20 cellular contexts compared by ENCODE assay signal in genomic region chr1:8539683-8540082, GRCh38.
A peak's percentile ranks its signal among the peaks of the same experiment; 100 is the strongest.
DNase-seq lines count a peak whose midpoint lies in the region; ATAC-seq and TF ChIP-seq lines count a peak whose summit lies in the region.
"Had no signal": no experiment of that assay in that cellular context is flagged by ENCODE, and none has a peak within 500 bp of the region (broad histone marks: within the 10 kb centered on the region; RNA-seq: fewer than 3 reads in every experiment).

No MANE protein-coding gene starts in this region.

- peaks cover 4% of the 10 kb centered on the region for H3K9me3 ChIP-seq in mammary epithelial cell (replicated peaks; ENCODE audit: insufficient read depth, low read length)
- H3K9me3 ChIP-seq: ascending aorta, BE2C, neutrophil, thyroid gland had no signal

- no peak overlapping the region for H3K4me3 Mint-ChIP-seq in activated CD4-positive, alpha-beta T cell treated with anti-CD3 and anti-CD28 coated beads for 36 hours
- H3K4me3 Mint-ChIP-seq in stimulated activated effector memory CD8-positive, alpha-beta T cell treated with anti-CD3 and anti-CD28 coated beads, Interleukin-12 subunit alpha, Interleukin-12 subunit beta, amount 100 ng/mL, for 72 hours: no peak overlapping the region

- CTCF ChIA-PET in activated CD4-positive, alpha-beta T cell treated with anti-CD3 and anti-CD28 coated beads for 36 hours (lab: Charles Lee): interaction anchor here (0.6 to 0.7 kb wide), 2 partner anchors 16 to 750 kb away, joined by 3 to 5 read pairs; no protein-coding TSS in a partner anchor
- CTCF ChIA-PET in mammary epithelial cell (lab: Charles Lee; ENCODE audit: low non-redundant PET): no interaction called here

- DNase-seq in activated CD4-positive, alpha-beta T cell treated with anti-CD3 and anti-CD28 coated beads for 36 hours: no peak
- DNase-seq in activated CD4-positive, alpha-beta T cell treated with anti-CD3 and anti-CD28 coated beads for 1 hour: no peak
- peak; percentile 22 for DNase-seq in GM12865 (ENCODE audit: low read depth)
- DNase-seq in mammary epithelial cell: no peak
- no peak for DNase-seq in stimulated activated effector memory CD8-positive, alpha-beta T cell treated with anti-CD3 and anti-CD28 coated beads, Interleukin-12 subunit alpha, Interleukin-12 subunit beta, amount 100 ng/mL, for 72 hours (ENCODE audit: low spot score in 2 of 2)
- DNase-seq in activated effector memory CD4-positive, alpha-beta T cell treated with anti-CD3 and anti-CD28 coated beads, Interleukin-2, amount 50 U/mL, for 16 hours: no peak
- no peak for DNase-seq in GF-D8 (lab: John Stamatoyannopoulos, UW)
- no peak for DNase-seq in sciatic nerve (ENCODE audit: low spot score)
- DNase-seq: activated gamma-delta T cell treated with Interleukin-2 at 50 U/mL for 16 hours; BE2C; cerebellar nuclear complex; effector CD8-positive, alpha-beta T cell; GOT3; left cardiac atrium; NCI-H1092 treated with DMSO at 0.1 percent for 48 hours; NCI-H69; SHP77 treated with DMSO at 0.1 percent for 48 hours; thyroid gland had no signal

- H3K27me3 ChIP-seq in mammary epithelial cell (ENCODE audit: insufficient read depth, low read length): no peaks in the 10 kb centered on the region
- H3K27me3 ChIP-seq: ascending aorta, BE2C, neutrophil, thyroid gland had no signal

- H3K9me3 Mint-ChIP-seq in activated CD4-positive, alpha-beta T cell treated with anti-CD3 and anti-CD28 coated beads for 36 hours (ENCODE audit: low read depth): no peaks in the 10 kb centered on the region
- H3K9me3 Mint-ChIP-seq in stimulated activated effector memory CD8-positive, alpha-beta T cell treated with anti-CD3 and anti-CD28 coated beads, Interleukin-12 subunit alpha, Interleukin-12 subunit beta, amount 100 ng/mL, for 72 hours: no peaks in the 10 kb centered on the region

- H3K4me3 ChIP-seq in GM12865 (ENCODE audit: low read depth, low read length) (no peak overlapping the region), mammary epithelial cell (replicated peaks in 1 of 3; ENCODE audit: insufficient read depth in 1 of 3, low read depth in 2 of 3, low read length in 3 of 3) (no peak overlapping the region)
- H3K4me3 ChIP-seq: ascending aorta, thyroid gland had no signal

- intact Hi-C loops in activated CD4-positive, alpha-beta T cell treated with anti-CD3 and anti-CD28 coated beads for 36 hours (cut with DNase I, micrococcal nuclease): loop anchor here (1.0 to 10.0 kb wide), 9 partner anchors 14 to 585 kb away; partner anchors contain the start of gene GPR157 (in 1 of the 2)
- intact Hi-C loops in mammary epithelial cell (cut with micrococcal nuclease) (loop anchor here (1.0 kb wide), 1 partner anchor 14 kb away; no protein-coding TSS in a partner anchor), sciatic nerve (cut with DNase I) (no loop called here)

- POLR2A ChIA-PET in activated CD4-positive, alpha-beta T cell treated with anti-CD3 and anti-CD28 coated beads for 36 hours (lab: Charles Lee): no interaction called here

- H4K20me1 ChIP-seq in mammary epithelial cell (ENCODE audit: insufficient read depth, low read length): no peaks in the 10 kb centered on the region

- no peaks in the 10 kb centered on the region for H3K36me3 ChIP-seq in mammary epithelial cell (ENCODE audit: insufficient read depth, low read length)
- H3K36me3 ChIP-seq: ascending aorta, BE2C, neutrophil, thyroid gland had no signal

- WGBS in mammary epithelial cell (ENCODE audit: low coverage, missing lambda C conversion rate): 98% methylated on average over 4 of the region's 4 CpGs

- H3K36me3 Mint-ChIP-seq in activated CD4-positive, alpha-beta T cell treated with anti-CD3 and anti-CD28 coated beads for 36 hours (ENCODE audit: low read depth): peaks cover 14% of the 10 kb centered on the region
- peaks cover 19% of the 10 kb centered on the region for H3K36me3 Mint-ChIP-seq in stimulated activated effector memory CD8-positive, alpha-beta T cell treated with anti-CD3 and anti-CD28 coated beads, Interleukin-12 subunit alpha, Interleukin-12 subunit beta, amount 100 ng/mL, for 72 hours

- H3K9ac ChIP-seq in mammary epithelial cell (ENCODE audit: insufficient read depth, low read length): no peak overlapping the region

- TF ChIP-seq CTCF in GM12865 (IDR thresholded peaks at IDR 0.05; ENCODE audit: insufficient read depth, low read depth, low read length, missing control alignments) (no peak), mammary epithelial cell (conservative IDR thresholded peaks at IDR 0.05 in 1 of 2, IDR thresholded peaks at IDR 0.05 in 1 of 2; ENCODE audit: extremely low read depth in 1 of 2, insufficient read depth in 1 of 2, low read depth in 1 of 2, low read length in 2 of 2) (no peak)

- BruUV-seq in mammary epithelial cell (replicated peaks; lab: Mats Ljungman, UMichigan): TSS peak; percentile 53

- H3K4me2 ChIP-seq in mammary epithelial cell (ENCODE audit: insufficient read depth, low read depth, low read length): peak overlapping the region; percentile 61

- in situ Hi-C loops in mammary epithelial cell (cut with MboI; ENCODE audit: low sequenced_read_pairs in 2 of 2): no loop called here

- H3K27me3 Mint-ChIP-seq in activated CD4-positive, alpha-beta T cell treated with anti-CD3 and anti-CD28 coated beads for 36 hours: no peaks in the 10 kb centered on the region

- peak overlapping the region; percentile 95 for H3K27ac ChIP-seq in mammary epithelial cell (ENCODE audit: insufficient read depth, low read depth, low read length)
- H3K27ac ChIP-seq: neutrophil had no signal

- peaks cover 32% of the 10 kb centered on the region for H3K4me1 Mint-ChIP-seq in activated CD4-positive, alpha-beta T cell treated with anti-CD3 and anti-CD28 coated beads for 36 hours
- H3K4me1 Mint-ChIP-seq in stimulated activated effector memory CD8-positive, alpha-beta T cell treated with anti-CD3 and anti-CD28 coated beads, Interleukin-12 subunit alpha, Interleukin-12 subunit beta, amount 100 ng/mL, for 72 hours: peaks cover 35% of the 10 kb centered on the region

- peaks cover 17% of the 10 kb centered on the region for H3K4me1 ChIP-seq in mammary epithelial cell (ENCODE audit: insufficient read depth, low read length)
- H3K4me1 ChIP-seq: BE2C had no signal

- ATAC-seq in activated CD4-positive, alpha-beta T cell treated with anti-CD3 and anti-CD28 coated beads for 36 hours: no peak
- ATAC-seq in stimulated activated effector memory CD8-positive, alpha-beta T cell treated with anti-CD3 and anti-CD28 coated beads, Interleukin-12 subunit alpha, Interleukin-12 subunit beta, amount 100 ng/mL, for 72 hours: no peak
- ATAC-seq in sciatic nerve: no peak

- dilution Hi-C loops in mammary epithelial cell (cut with HindIII; ENCODE audit: low sequenced_read_pairs): no loop called here

- no peak overlapping the region for H2AFZ ChIP-seq in mammary epithelial cell (ENCODE audit: low read depth, low read length)

- H3K27ac Mint-ChIP-seq in activated CD4-positive, alpha-beta T cell treated with anti-CD3 and anti-CD28 coated beads for 36 hours: peak overlapping the region; percentile 14
- H3K27ac Mint-ChIP-seq in stimulated activated effector memory CD8-positive, alpha-beta T cell treated with anti-CD3 and anti-CD28 coated beads, Interleukin-12 subunit alpha, Interleukin-12 subunit beta, amount 100 ng/mL, for 72 hours: peak overlapping the region; percentile 94

- no peaks in the 10 kb centered on the region for H3K79me2 ChIP-seq in mammary epithelial cell (ENCODE audit: insufficient read depth, low read length)
